Comparison of ENCODE assay signal across 9 cellular contexts in the genomic region with DNA sequence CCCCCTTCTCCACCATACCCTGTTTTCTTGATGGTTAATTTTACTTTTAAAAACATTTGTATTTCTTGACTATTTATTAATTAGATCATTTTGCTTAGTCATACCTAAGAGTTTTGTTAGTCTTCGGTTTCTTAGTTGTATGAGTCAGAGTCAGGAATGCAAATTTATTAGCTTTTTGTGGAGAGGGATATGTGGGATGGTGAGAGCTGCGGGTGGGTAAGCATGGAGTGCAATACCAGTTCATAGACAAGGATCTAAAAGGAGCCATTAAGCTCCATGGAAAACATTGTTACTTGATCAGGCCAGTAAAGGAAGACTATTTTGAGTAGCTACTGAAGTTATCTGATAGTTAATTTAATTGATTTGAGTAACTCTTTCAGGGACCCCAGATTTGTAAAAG.
DNase-seq lines count a peak whose midpoint lies in the region; TF ChIP-seq lines count a peak whose summit lies in the region.
"Had no signal": no experiment of that assay in that cellular context is flagged by ENCODE, and none has a peak within 500 bp of the region (broad histone marks: within the 10 kb centered on the region; RNA-seq: fewer than 3 reads in every experiment).

No MANE protein-coding gene starts in this region.

- H3K27me3 Mint-ChIP-seq in activated T-helper 2 cell treated with anti-CD3 and anti-CD28 coated beads, Interferon-gamma antibody, Interleukin-2, Interleukin-4, amounts not matched to agents 10 μg/mL and 5 μg/mL and 100 μg/mL, durations not matched to agents 14 hours and 24 hours and 36 hours (ENCODE audit: low read depth): peaks cover 9% of the 10 kb centered on the region

- DNase-seq in AG08395 (ENCODE audit: low spot score): peak; percentile 83
- DNase-seq in coronary artery (ENCODE audit: low spot score): no peak
- DNase-seq in myocyte (ENCODE audit: low read depth): peak; percentile 87
- no peak for DNase-seq in effector CD8-positive, alpha-beta T cell (lab: John Stamatoyannopoulos, UW)
- DNase-seq in DMS153 treated with DMSO at 0.1 percent for 48 hours (lab: John Stamatoyannopoulos, UW; ENCODE audit: unreplicated experiment): no peak
- DNase-seq in activated T-helper 2 cell treated with anti-CD3 and anti-CD28 coated beads, Interferon-gamma antibody, Interleukin-2, Interleukin-4, amounts not matched to agents 10 μg/mL and 5 μg/mL and 100 μg/mL, durations not matched to agents 14 hours and 24 hours and 36 hours (ENCODE audit: low spot score): no peak
- DNase-seq in NCI-H1694 treated with DMSO at 0.1 percent for 48 hours (lab: John Stamatoyannopoulos, UW): no peak
- DNase-seq: activated CD8-positive, alpha-beta memory T cell treated with anti-CD3 and anti-CD28 coated beads, Interleukin-2, amount 50 U/mL, for 48 hours had no signal

- no peak for TF ChIP-seq CTCF in coronary artery (IDR thresholded peaks at IDR 0.05)

- H3K4me1 Mint-ChIP-seq in activated T-helper 2 cell treated with anti-CD3 and anti-CD28 coated beads, Interferon-gamma antibody, Interleukin-2, Interleukin-4, amounts not matched to agents 10 μg/mL and 5 μg/mL and 100 μg/mL, durations not matched to agents 14 hours and 24 hours and 36 hours (ENCODE audit: low read depth): peaks cover 24% of the 10 kb centered on the region

- H3K27ac Mint-ChIP-seq in activated T-helper 2 cell treated with anti-CD3 and anti-CD28 coated beads, Interferon-gamma antibody, Interleukin-2, Interleukin-4, amounts not matched to agents 10 μg/mL and 5 μg/mL and 100 μg/mL, durations not matched to agents 14 hours and 24 hours and 36 hours: no peak overlapping the region

- peak overlapping the region; percentile 15 to 20 for H3K27ac ChIP-seq in coronary artery

- no peak for TF ChIP-seq RAD21 in Ishikawa (IDR thresholded peaks at IDR 0.05; ENCODE audit: low read depth)

- no peaks in the 10 kb centered on the region for H3K36me3 Mint-ChIP-seq in activated T-helper 2 cell treated with anti-CD3 and anti-CD28 coated beads, Interferon-gamma antibody, Interleukin-2, Interleukin-4, amounts not matched to agents 10 μg/mL and 5 μg/mL and 100 μg/mL, durations not matched to agents 14 hours and 24 hours and 36 hours (ENCODE audit: low read depth)

- TF ChIP-seq EP300 in Ishikawa (IDR thresholded peaks at IDR 0.05; ENCODE audit: borderline replicate concordance): no peak; the same call in 1 of the 2 replicates

- intact Hi-C loops in activated T-helper 2 cell treated with anti-CD3 and anti-CD28 coated beads, Interferon-gamma antibody, Interleukin-2, Interleukin-4, amounts not matched to agents 10 μg/mL and 5 μg/mL and 100 μg/mL, durations not matched to agents 14 hours and 24 hours and 36 hours (cut with micrococcal nuclease): loop anchor here (5.0 kb wide), 5 partner anchors 123 to 248 kb away; no protein-coding TSS in a partner anchor

- peak overlapping the region; percentile 46 for H3K4me3 ChIP-seq in coronary artery

- H3K4me3 Mint-ChIP-seq in activated T-helper 2 cell treated with anti-CD3 and anti-CD28 coated beads, Interferon-gamma antibody, Interleukin-2, Interleukin-4, amounts not matched to agents 10 μg/mL and 5 μg/mL and 100 μg/mL, durations not matched to agents 14 hours and 24 hours and 36 hours (ENCODE audit: low read depth): no peak overlapping the region

- no peaks in the 10 kb centered on the region for H3K9me3 Mint-ChIP-seq in activated T-helper 2 cell treated with anti-CD3 and anti-CD28 coated beads, Interferon-gamma antibody, Interleukin-2, Interleukin-4, amounts not matched to agents 10 μg/mL and 5 μg/mL and 100 μg/mL, durations not matched to agents 14 hours and 24 hours and 36 hours

TF ChIP-seq in Ishikawa, 13 proteins besides CTCF, POLR2A, EP300 and RAD21:
- peak; percentile 89 for TF ChIP-seq TEAD4 (IDR thresholded peaks at IDR 0.05)
- TF ChIP-seq, protein P1, sequence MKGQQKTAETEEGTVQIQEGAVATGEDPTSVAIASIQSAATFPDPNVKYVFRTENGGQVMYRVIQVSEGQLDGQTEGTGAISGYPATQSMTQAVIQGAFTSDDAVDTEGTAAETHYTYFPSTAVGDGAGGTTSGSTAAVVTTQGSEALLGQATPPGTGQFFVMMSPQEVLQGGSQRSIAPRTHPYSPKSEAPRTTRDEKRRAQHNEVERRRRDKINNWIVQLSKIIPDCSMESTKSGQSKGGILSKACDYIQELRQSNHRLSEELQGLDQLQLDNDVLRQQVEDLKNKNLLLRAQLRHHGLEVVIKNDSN (IDR thresholded peaks at IDR 0.05): no peak
- TF ChIP-seq, protein P2, sequence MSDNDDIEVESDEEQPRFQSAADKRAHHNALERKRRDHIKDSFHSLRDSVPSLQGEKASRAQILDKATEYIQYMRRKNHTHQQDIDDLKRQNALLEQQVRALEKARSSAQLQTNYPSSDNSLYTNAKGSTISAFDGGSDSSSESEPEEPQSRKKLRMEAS (IDR thresholded peaks at IDR 0.05): peak; percentile 24; the same call in 1 of the 2 replicates
- TF ChIP-seq TCF12 (IDR thresholded peaks at IDR 0.05; ENCODE audit: low read depth): peak; percentile 32; the same call in 1 of the 2 replicates
TF ChIP-seq in Ishikawa: peak in this region for 3.

Comparison
In these comparisons a context has a peak if more than half of its experiments do, and no peak if none do; other contexts are left out.
1. DNase-seq: peak in AG08395 (single experiment) and myocyte (single experiment); none in coronary artery (single experiment), effector CD8-positive, alpha-beta T cell (single experiment), DMS153 treated with DMSO at 0.1 percent for 48 hours (single experiment), activated T-helper 2 cell treated with anti-CD3 and anti-CD28 coated beads, Interferon-gamma antibody, Interleukin-2, Interleukin-4, amounts not matched to agents 10 μg/mL and 5 μg/mL and 100 μg/mL, durations not matched to agents 14 hours and 24 hours and 36 hours (single experiment) and NCI-H1694 treated with DMSO at 0.1 percent for 48 hours (single experiment).